Comparison of ENCODE assay signal across 8 cellular contexts in the genomic region with DNA sequence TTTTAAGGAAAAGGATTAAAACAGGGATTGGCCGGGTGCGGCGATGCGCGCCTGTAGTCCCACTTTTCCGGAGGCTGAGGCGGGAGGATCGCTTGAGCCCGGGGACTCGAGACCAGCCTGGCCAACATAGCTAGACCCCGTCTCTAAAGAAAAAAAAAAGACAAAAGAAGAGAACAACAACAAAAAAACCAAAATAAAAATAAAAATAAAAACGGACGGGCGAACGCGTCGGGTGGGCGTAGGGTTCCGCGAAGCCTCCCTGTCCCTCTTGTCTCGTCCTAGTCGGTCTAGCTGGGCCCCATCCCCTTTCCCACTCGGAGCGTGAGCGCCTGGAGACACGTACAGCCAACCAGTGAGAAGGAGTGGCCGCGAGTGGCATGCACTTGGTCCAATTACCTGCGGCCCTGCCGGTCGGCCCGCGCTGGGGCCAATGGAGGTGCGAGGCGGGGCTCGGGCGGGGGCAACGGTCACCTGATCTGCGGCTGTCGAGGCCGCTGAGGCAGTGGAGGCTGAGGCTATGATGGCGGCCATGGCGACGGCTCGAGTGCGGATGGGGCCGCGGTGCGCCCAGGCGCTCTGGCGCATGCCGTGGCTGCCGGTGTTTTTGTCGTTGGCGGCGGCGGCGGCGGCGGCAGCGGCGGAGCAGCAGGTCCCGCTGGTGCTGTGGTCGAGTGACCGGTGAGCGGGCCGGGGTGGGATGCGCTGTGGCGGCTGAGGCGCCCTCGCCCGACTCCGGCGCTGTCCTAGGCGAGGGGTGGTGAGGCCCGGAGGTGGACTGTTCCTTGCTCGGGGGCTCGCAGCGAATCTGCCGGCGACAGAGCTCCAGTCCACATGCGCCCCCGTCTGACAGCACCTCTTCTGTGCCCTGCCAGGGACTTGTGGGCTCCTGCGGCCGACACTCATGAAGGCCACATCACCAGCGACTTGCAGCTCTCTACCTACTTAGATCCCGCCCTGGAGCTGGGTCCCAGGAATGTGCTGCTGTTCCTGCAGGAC. TPM values are rescaled to one million over a fixed set of nuclear protein-coding genes. Genes with fewer than 3 reads are reported as not detected.
A peak's percentile ranks its signal among the peaks of the same experiment; 100 is the strongest.
DNase-seq lines count a peak whose midpoint lies in the region; ATAC-seq and TF ChIP-seq lines count a peak whose summit lies in the region.

A gene with protein sequence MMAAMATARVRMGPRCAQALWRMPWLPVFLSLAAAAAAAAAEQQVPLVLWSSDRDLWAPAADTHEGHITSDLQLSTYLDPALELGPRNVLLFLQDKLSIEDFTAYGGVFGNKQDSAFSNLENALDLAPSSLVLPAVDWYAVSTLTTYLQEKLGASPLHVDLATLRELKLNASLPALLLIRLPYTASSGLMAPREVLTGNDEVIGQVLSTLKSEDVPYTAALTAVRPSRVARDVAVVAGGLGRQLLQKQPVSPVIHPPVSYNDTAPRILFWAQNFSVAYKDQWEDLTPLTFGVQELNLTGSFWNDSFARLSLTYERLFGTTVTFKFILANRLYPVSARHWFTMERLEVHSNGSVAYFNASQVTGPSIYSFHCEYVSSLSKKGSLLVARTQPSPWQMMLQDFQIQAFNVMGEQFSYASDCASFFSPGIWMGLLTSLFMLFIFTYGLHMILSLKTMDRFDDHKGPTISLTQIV (plus strand): TSS at position 502 of the 996 bp plus-strand sequence. CDS start 16 bp downstream, at position 518.

- H3K4me2 ChIP-seq in IMR-90 (ENCODE audit: low read depth, low read length) = peak within 1 kb of the TSS; percentile 91
- H3K4me2 ChIP-seq in PC-9 = peak within 1 kb of the TSS; percentile 95

- no peak within 1 kb of the TSS for H3K18ac ChIP-seq in IMR-90 (ENCODE audit: low read depth, low read length)

- H3F3A ChIP-seq in PC-9 (ENCODE audit: insufficient read depth, low read depth) = no peaks in the 10 kb centered on the region

- WGBS in IMR-90 (ENCODE audit: extremely low coverage in 2 of 2, insufficient read length in 1 of 2), 2 experiments = 52% methylated on average over 53 of the region's 87 CpGs; no CpG with 5 or more reads in 1 of the 2 experiments
- 7 to 39% methylated on average over 58 to 87 of the region's 87 CpGs for whole genome bisulfite sequencing in esophagus, 2 donors

- H3K14ac ChIP-seq in IMR-90 (replicated peaks; ENCODE audit: low read depth, low read length) = peak within 1 kb of the TSS; percentile 46; the same call in 1 of the 2 replicates

- H3K56ac ChIP-seq in IMR-90 (ENCODE audit: extremely low read depth, insufficient read depth, low read length) = no peak within 1 kb of the TSS

- peaks cover 7 to 22% of the 10 kb centered on the region in 2 experiments for H3K79me1 ChIP-seq in IMR-90 (ENCODE audit: low read depth in 1 of 2, low read length in 2 of 2)

- no peak for TF ChIP-seq CTCF in IMR-90 (conservative IDR thresholded peaks at IDR 0.05; ENCODE audit: low read depth, low read length)
- no peak for TF ChIP-seq CTCF in PC-9 (conservative IDR thresholded peaks at IDR 0.05)

- DNase-seq in DMS114 treated with DMSO at 0.1 percent for 48 hours (lab: John Stamatoyannopoulos, UW; ENCODE audit: unreplicated experiment) = peak; percentile 78
- DNase-seq in IMR-90 = peak; percentile 92
- DNase-seq in PC-9 = peak; percentile 83 to 97
- peak; percentile 88 for DNase-seq in activated T-cell treated with anti-CD3 and anti-CD28 coated beads, Interleukin-2, amount 50 U/mL, for 24 hours
- DNase-seq in stimulated activated CD8-positive, alpha-beta memory T cell treated with anti-CD3 and anti-CD28 coated beads, Interleukin-7, amount 100 ng/mL, for 24 hours (ENCODE audit: low read depth) = peak; percentile 64

- CTCF ChIA-PET in IMR-90 (lab: Yijun Ruan, JAX) = interaction anchor here (1.2 kb wide), 1 partner anchor 14 kb away, joined by 6 read pairs; no protein-coding TSS in a partner anchor
- CTCF ChIA-PET in PC-9 (lab: Charles Lee) = interaction anchor here (0.5 kb wide), 1 partner anchor 52 kb away, joined by 4 read pairs; no protein-coding TSS in a partner anchor

- no peak for TF ChIP-seq POLR2A in IMR-90 (IDR thresholded peaks at IDR 0.05; ENCODE audit: low read depth, low read length)

- H3K27me3 ChIP-seq in IMR-90 (ENCODE audit: control insufficient read depth, insufficient read depth, low read length) (no peaks in the 10 kb centered on the region), PC-9 (ENCODE audit: insufficient read depth, low read depth) (no peaks in the 10 kb centered on the region), esophagus (ENCODE audit: control insufficient read depth in 1 of 2, insufficient read depth in 2 of 2, low read length in 2 of 2) (no peaks in the 10 kb centered on the region), muscle layer of colon (ENCODE audit: control insufficient read depth in 1 of 2, insufficient read depth in 2 of 2, low read length in 2 of 2) (no peaks in the 10 kb centered on the region)

- H3K4me3 ChIP-seq in IMR-90 (ENCODE audit: insufficient read depth, low read depth, low read length) (peak within 1 kb of the TSS; percentile 78), PC-9 (peak within 1 kb of the TSS; percentile 67), esophagus (ENCODE audit: low read depth in 1 of 2, low read length in 2 of 2) (peak within 1 kb of the TSS; percentile 51 to 92), muscle layer of colon (ENCODE audit: low read depth in 1 of 2, low read length in 2 of 2) (peak within 1 kb of the TSS; percentile 40 to 72)

- H3K27ac Mint-ChIP-seq in activated T-cell treated with anti-CD3 and anti-CD28 coated beads, Interleukin-2, amount 50 U/mL, for 24 hours = peak within 1 kb of the TSS; percentile 77

- H2AK9ac ChIP-seq in IMR-90 (replicated peaks; ENCODE audit: low read depth, low read length, poor library complexity) = peak within 1 kb of the TSS; percentile 83

- H3K27ac ChIP-seq in IMR-90 (ENCODE audit: insufficient read depth, low read length) (peak within 1 kb of the TSS; percentile 50), PC-9 (no peak within 1 kb of the TSS), esophagus (ENCODE audit: low read depth in 2 of 2, low read length in 1 of 2) (peak within 1 kb of the TSS; percentile 73 to 75), muscle layer of colon (ENCODE audit: low read depth, low read length) (peak within 1 kb of the TSS; percentile 21)

- no peaks in the 10 kb centered on the region for H3K9me2 ChIP-seq in PC-9 (ENCODE audit: insufficient read depth)

- H3K4me1 Mint-ChIP-seq in activated T-cell treated with anti-CD3 and anti-CD28 coated beads, Interleukin-2, amount 50 U/mL, for 24 hours (ENCODE audit: low read depth) = peaks cover 24% of the 10 kb centered on the region

- H2AK5ac ChIP-seq in IMR-90 (ENCODE audit: low read depth, low read length) = peak within 1 kb of the TSS; percentile 80; the same call in 1 of the 2 replicates

- peaks cover 11% of the 10 kb centered on the region for H3K27me3 Mint-ChIP-seq in activated T-cell treated with anti-CD3 and anti-CD28 coated beads, Interleukin-2, amount 50 U/mL, for 24 hours

- H4K8ac ChIP-seq in IMR-90 (ENCODE audit: low read depth in 2 of 2, low read length in 2 of 2) = peak within 1 kb of the TSS; percentile 70 to 84

- H2BK5ac ChIP-seq in IMR-90 (ENCODE audit: low read depth, low read length, poor library complexity, severe bottlenecking) = peak within 1 kb of the TSS; percentile 37

- H3K23ac ChIP-seq in IMR-90 (ENCODE audit: low read depth, low read length) = no peak within 1 kb of the TSS

- dilution Hi-C loops in IMR-90 (cut with HindIII; ENCODE audit: low sequenced_read_pairs, unreplicated experiment) = no loop called here

- H3K9me3 ChIP-seq in IMR-90 (ENCODE audit: control insufficient read depth, insufficient read depth, low read length) (no peaks in the 10 kb centered on the region), PC-9 (ENCODE audit: insufficient read depth, low read depth) (no peaks in the 10 kb centered on the region), esophagus (ENCODE audit: control insufficient read depth in 2 of 2, insufficient read depth in 1 of 2, low read depth in 1 of 2, low read length in 1 of 2) (no peaks in the 10 kb centered on the region), muscle layer of colon (ENCODE audit: low read length) (no peaks in the 10 kb centered on the region)

- intact Hi-C loops in IMR-90 (cut with micrococcal nuclease) = no loop called here
- intact Hi-C loops in PC-9 (cut with micrococcal nuclease; ENCODE audit: unreplicated experiment) = no loop called here

- no peaks in the 10 kb centered on the region for H3K9me3 Mint-ChIP-seq in activated T-cell treated with anti-CD3 and anti-CD28 coated beads, Interleukin-2, amount 50 U/mL, for 24 hours

- H3K9me1 ChIP-seq in IMR-90 (ENCODE audit: insufficient read depth, low read length) = peaks cover 3% of the 10 kb centered on the region; the same call in 1 of the 2 replicates

- H2AFZ ChIP-seq in IMR-90 (replicated peaks; ENCODE audit: low read length, poor library complexity) = peak within 1 kb of the TSS; percentile 92
- H2AFZ ChIP-seq in PC-9 = peak within 1 kb of the TSS; percentile 78

- BruUV-seq in IMR-90 (replicated peaks; lab: Mats Ljungman, UMichigan) (no TSS peak), PC-9 (replicated peaks; lab: Mats Ljungman, UMichigan) (no TSS peak)

- ATAC-seq in GM21528 (IDR thresholded peaks at IDR 0.05; ENCODE audit: low FRiP score, unreplicated experiment) (peak; percentile 96), IMR-90 (ENCODE audit: low read depth) (peak; percentile 99)

- peak within 1 kb of the TSS; percentile 67 for H3K4ac ChIP-seq in IMR-90 (ENCODE audit: low read depth, low read length)

- H3K36me3 Mint-ChIP-seq in activated T-cell treated with anti-CD3 and anti-CD28 coated beads, Interleukin-2, amount 50 U/mL, for 24 hours (ENCODE audit: low read depth) = peaks cover 19% of the 10 kb centered on the region

- 0 out of 3 replicates have a peak within 1 kb of the TSS, but pooled peaks have one; percentile 13 for H2BK15ac ChIP-seq in IMR-90 (ENCODE audit: low read depth, low read length)

- no peak within 1 kb of the TSS for H2BK120ac ChIP-seq in IMR-90 (ENCODE audit: low read depth, low read length)

- peaks cover 7% of the 10 kb centered on the region for H4K20me1 ChIP-seq in IMR-90 (ENCODE audit: insufficient read depth, low read length)
- no peaks in the 10 kb centered on the region for H4K20me1 ChIP-seq in PC-9 (ENCODE audit: insufficient read depth)

- H3K9ac ChIP-seq in IMR-90 (ENCODE audit: low read depth, low read length) = peak within 1 kb of the TSS; percentile 72
- peak within 1 kb of the TSS; percentile 2 for H3K9ac ChIP-seq in muscle layer of colon (ENCODE audit: low read length)

- POLR2A ChIA-PET in IMR-90 (lab: Charles Lee; ENCODE audit: unreplicated experiment) (interaction anchor here (0.7 kb wide), 1 partner anchor 82 kb away, joined by 3 read pairs; no protein-coding TSS in a partner anchor), PC-9 (lab: Charles Lee; ENCODE audit: unreplicated experiment) (interaction anchor here (0.6 kb wide), 1 partner anchor 17 kb away, joined by 3 read pairs; no protein-coding TSS in a partner anchor)

- peaks cover 19% of the 10 kb centered on the region for H3K79me2 ChIP-seq in PC-9 (ENCODE audit: low read depth)

- H3K36me3 ChIP-seq in IMR-90 (ENCODE audit: control insufficient read depth, insufficient read depth, low read length) (peaks cover 13% of the 10 kb centered on the region; the same call in 1 of the 2 replicates), PC-9 (ENCODE audit: low read depth) (no peaks in the 10 kb centered on the region), esophagus (ENCODE audit: control insufficient read depth in 2 of 2, insufficient read depth in 2 of 2, low read length in 1 of 2) (peaks cover 0 to 13% of the 10 kb centered on the region in 2 donors), muscle layer of colon (ENCODE audit: insufficient read depth, low read length) (peaks cover 13% of the 10 kb centered on the region)

- H4K5ac ChIP-seq in IMR-90 (ENCODE audit: low read depth, low read length) = peak within 1 kb of the TSS; percentile 69

- peak within 1 kb of the TSS; percentile 79 for H3K4me3 Mint-ChIP-seq in activated T-cell treated with anti-CD3 and anti-CD28 coated beads, Interleukin-2, amount 50 U/mL, for 24 hours

- no peak within 1 kb of the TSS for H2BK20ac ChIP-seq in IMR-90 (ENCODE audit: low read depth, low read length)

- no peak within 1 kb of the TSS for H4K91ac ChIP-seq in IMR-90 (ENCODE audit: insufficient read depth, low read depth, low read length)

- in situ Hi-C loops in IMR-90 (cut with MboI; ENCODE audit: low sequenced_read_pairs) = no loop called here

- H3K4me1 ChIP-seq in IMR-90 (ENCODE audit: control insufficient read depth, insufficient read depth, low read length) (peaks cover 2% of the 10 kb centered on the region; the same call in 1 of the 2 replicates), PC-9 (replicated peaks; ENCODE audit: insufficient read depth) (peaks cover 6% of the 10 kb centered on the region), esophagus (ENCODE audit: control insufficient read depth in 2 of 2, insufficient read depth in 2 of 2, low read length in 1 of 2) (no peaks in the 10 kb centered on the region), muscle layer of colon (ENCODE audit: insufficient read depth, low read length) (peaks cover 8% of the 10 kb centered on the region)

- TF ChIP-seq RAD21 in IMR-90 (IDR thresholded peaks at IDR 0.05; ENCODE audit: low read length) = no peak

RNA-seq across cellular contexts. Expression of the gene that starts here (rescaled TPM):
- total RNA-seq in IMR-90 (2012; rRNA removed) (13.8 and 13.9 TPM in 2 replicates), PC-9 (2021) (112 and 119 TPM in 2 replicates)
- polyA plus RNA-seq in IMR-90 (2012; rRNA removed) (96.7 and 98.4 TPM in 2 replicates), esophagus (10 to 100 TPM; 40.3 to 65.8 TPM)
- 122 and 145 TPM in 2 replicates for polyA plus RNA-seq in IMR-90 (2012; cell fraction: cytosol; rRNA removed)
- polyA plus RNA-seq in IMR-90 (2012; cell fraction: nucleus; rRNA removed; ENCODE audit: low replicate concordance) = 57.9 and 117 TPM in 2 replicates
